In the genomic region with DNA sequence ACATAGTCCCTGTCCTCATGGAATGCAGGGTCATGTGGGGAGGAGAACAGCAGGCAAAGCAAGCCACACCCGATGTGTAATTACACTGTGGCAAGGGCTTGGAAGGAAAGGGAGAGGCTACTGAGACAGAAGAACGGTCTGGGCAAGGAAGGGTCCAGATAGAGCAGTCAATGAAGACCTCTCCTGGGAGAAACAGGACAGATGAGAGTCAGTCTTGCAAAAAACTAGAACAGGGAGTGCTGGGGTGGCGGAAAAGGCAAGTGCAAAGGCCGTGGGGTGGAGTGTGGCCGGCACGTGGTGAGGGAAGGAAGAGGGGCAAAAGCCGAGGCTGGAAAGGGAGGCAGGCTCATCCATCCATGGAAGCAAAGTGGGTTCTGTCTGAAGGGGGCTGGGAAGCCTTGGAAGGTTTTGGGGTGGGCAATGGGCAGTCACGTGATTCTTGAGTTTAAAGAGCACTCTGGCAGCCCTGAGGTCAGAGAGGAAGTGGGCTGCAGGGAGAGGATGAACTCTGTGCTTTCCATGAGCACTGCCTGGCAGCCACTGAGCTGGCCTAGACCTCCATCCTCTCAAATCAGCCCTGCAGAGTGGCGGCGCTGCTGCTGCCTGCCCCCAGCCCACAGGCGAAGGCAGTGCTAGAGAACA, we compare ENCODE assay signal across 1 cellular context.
A peak's percentile ranks its signal among the peaks of the same experiment; 100 is the strongest.
TF ChIP-seq lines count a peak whose summit lies in the region.

No MANE protein-coding gene starts in this region.

TF ChIP-seq in HepG2, 621 proteins besides CTCF, POLR2A, EP300 and RAD21 (continued from another document and continues in another):
- TF ChIP-seq, protein P1, sequence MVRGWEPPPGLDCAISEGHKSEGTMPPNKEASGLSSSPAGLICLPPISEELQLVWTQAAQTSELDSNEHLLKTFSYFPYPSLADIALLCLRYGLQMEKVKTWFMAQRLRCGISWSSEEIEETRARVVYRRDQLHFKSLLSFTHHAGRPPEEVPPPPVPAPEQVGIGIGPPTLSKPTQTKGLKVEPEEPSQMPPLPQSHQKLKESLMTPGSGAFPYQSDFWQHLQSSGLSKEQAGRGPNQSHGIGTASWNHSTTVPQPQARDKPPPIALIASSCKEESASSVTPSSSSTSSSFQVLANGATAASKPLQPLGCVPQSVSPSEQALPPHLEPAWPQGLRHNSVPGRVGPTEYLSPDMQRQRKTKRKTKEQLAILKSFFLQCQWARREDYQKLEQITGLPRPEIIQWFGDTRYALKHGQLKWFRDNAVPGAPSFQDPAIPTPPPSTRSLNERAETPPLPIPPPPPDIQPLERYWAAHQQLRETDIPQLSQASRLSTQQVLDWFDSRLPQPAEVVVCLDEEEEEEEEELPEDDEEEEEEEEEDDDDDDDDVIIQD (CRISPR knock-in tag; IDR thresholded peaks at IDR 0.05; ENCODE audit: low read depth) = peak; percentile 13; the same call in 1 of the 2 replicates
- no peak for TF ChIP-seq RBM22 (optimal IDR thresholded peaks at IDR 0.05; ENCODE audit: low read length)
- no peak for TF ChIP-seq ZNF282 (IDR thresholded peaks at IDR 0.05; ENCODE audit: partially characterized antibody)
- TF ChIP-seq ZNF761 (CRISPR knock-in tag; conservative IDR thresholded peaks at IDR 0.05) = peak; percentile 87; the same call in 1 of the 2 replicates
- TF ChIP-seq POLR2G (IDR thresholded peaks at IDR 0.05; ENCODE audit: low read depth, low read length) = no peak
- peak; percentile 94 for TF ChIP-seq ARHGAP35 (CRISPR knock-in tag; IDR thresholded peaks at IDR 0.05; ENCODE audit: borderline replicate concordance)
- peak; percentile 90 for TF ChIP-seq ZNF446 (CRISPR knock-in tag; IDR thresholded peaks at IDR 0.05)
- no peak for TF ChIP-seq PAF1 (CRISPR knock-in tag; IDR thresholded peaks at IDR 0.05)
- no peak for TF ChIP-seq NONO (IDR thresholded peaks at IDR 0.05)
- peak; percentile 69 for TF ChIP-seq NONO (CRISPR knock-in tag; conservative IDR thresholded peaks at IDR 0.05)
- no peak for TF ChIP-seq RFXANK (CRISPR knock-in tag; IDR thresholded peaks at IDR 0.05)
- no peak for TF ChIP-seq ZNF737 (CRISPR knock-in tag; IDR thresholded peaks at IDR 0.05; ENCODE audit: borderline replicate concordance)
- no peak for TF ChIP-seq ZNF850 (CRISPR knock-in tag; conservative IDR thresholded peaks at IDR 0.05)
- peak; percentile 78 for TF ChIP-seq MYC (CRISPR knock-in tag; IDR thresholded peaks at IDR 0.05; ENCODE audit: borderline replicate concordance)
- TF ChIP-seq, protein P2, sequence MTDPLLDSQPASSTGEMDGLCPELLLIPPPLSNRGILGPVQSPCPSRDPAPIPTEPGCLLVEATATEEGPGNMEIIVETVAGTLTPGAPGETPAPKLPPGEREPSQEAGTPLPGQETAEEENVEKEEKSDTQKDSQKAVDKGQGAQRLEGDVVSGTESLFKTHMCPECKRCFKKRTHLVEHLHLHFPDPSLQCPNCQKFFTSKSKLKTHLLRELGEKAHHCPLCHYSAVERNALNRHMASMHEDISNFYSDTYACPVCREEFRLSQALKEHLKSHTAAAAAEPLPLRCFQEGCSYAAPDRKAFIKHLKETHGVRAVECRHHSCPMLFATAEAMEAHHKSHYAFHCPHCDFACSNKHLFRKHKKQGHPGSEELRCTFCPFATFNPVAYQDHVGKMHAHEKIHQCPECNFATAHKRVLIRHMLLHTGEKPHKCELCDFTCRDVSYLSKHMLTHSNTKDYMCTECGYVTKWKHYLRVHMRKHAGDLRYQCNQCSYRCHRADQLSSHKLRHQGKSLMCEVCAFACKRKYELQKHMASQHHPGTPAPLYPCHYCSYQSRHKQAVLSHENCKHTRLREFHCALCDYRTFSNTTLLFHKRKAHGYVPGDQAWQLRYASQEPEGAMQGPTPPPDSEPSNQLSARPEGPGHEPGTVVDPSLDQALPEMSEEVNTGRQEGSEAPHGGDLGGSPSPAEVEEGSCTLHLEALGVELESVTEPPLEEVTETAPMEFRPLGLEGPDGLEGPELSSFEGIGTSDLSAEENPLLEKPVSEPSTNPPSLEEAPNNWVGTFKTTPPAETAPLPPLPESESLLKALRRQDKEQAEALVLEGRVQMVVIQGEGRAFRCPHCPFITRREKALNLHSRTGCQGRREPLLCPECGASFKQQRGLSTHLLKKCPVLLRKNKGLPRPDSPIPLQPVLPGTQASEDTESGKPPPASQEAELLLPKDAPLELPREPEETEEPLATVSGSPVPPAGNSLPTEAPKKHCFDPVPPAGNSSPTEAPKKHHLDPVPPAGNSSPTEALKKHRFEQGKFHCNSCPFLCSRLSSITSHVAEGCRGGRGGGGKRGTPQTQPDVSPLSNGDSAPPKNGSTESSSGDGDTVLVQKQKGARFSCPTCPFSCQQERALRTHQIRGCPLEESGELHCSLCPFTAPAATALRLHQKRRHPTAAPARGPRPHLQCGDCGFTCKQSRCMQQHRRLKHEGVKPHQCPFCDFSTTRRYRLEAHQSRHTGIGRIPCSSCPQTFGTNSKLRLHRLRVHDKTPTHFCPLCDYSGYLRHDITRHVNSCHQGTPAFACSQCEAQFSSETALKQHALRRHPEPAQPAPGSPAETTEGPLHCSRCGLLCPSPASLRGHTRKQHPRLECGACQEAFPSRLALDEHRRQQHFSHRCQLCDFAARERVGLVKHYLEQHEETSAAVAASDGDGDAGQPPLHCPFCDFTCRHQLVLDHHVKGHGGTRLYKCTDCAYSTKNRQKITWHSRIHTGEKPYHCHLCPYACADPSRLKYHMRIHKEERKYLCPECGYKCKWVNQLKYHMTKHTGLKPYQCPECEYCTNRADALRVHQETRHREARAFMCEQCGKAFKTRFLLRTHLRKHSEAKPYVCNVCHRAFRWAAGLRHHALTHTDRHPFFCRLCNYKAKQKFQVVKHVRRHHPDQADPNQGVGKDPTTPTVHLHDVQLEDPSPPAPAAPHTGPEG (CRISPR knock-in tag; IDR thresholded peaks at IDR 0.05) = no peak
- TF ChIP-seq STAG1 (CRISPR knock-in tag; IDR thresholded peaks at IDR 0.05) = no peak; the same call in 1 of the 2 replicates
- no peak for TF ChIP-seq CREBL2 (CRISPR knock-in tag; IDR thresholded peaks at IDR 0.05; ENCODE audit: borderline replicate concordance)
- TF ChIP-seq, protein P3, sequence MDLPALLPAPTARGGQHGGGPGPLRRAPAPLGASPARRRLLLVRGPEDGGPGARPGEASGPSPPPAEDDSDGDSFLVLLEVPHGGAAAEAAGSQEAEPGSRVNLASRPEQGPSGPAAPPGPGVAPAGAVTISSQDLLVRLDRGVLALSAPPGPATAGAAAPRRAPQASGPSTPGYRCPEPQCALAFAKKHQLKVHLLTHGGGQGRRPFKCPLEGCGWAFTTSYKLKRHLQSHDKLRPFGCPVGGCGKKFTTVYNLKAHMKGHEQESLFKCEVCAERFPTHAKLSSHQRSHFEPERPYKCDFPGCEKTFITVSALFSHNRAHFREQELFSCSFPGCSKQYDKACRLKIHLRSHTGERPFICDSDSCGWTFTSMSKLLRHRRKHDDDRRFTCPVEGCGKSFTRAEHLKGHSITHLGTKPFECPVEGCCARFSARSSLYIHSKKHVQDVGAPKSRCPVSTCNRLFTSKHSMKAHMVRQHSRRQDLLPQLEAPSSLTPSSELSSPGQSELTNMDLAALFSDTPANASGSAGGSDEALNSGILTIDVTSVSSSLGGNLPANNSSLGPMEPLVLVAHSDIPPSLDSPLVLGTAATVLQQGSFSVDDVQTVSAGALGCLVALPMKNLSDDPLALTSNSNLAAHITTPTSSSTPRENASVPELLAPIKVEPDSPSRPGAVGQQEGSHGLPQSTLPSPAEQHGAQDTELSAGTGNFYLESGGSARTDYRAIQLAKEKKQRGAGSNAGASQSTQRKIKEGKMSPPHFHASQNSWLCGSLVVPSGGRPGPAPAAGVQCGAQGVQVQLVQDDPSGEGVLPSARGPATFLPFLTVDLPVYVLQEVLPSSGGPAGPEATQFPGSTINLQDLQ (CRISPR knock-in tag; IDR thresholded peaks at IDR 0.05) = no peak
- TF ChIP-seq ZNF350 (CRISPR knock-in tag; IDR thresholded peaks at IDR 0.05; ENCODE audit: borderline replicate concordance, low read depth) = peak; percentile 22; the same call in 1 of the 2 replicates
- peak; percentile 54; the same call in 1 of the 2 replicates for TF ChIP-seq PHF20 (CRISPR knock-in tag; IDR thresholded peaks at IDR 0.05)
- no peak for TF ChIP-seq SNRNP70 (IDR thresholded peaks at IDR 0.05; ENCODE audit: low read depth, low read length)
- TF ChIP-seq, protein P4, sequence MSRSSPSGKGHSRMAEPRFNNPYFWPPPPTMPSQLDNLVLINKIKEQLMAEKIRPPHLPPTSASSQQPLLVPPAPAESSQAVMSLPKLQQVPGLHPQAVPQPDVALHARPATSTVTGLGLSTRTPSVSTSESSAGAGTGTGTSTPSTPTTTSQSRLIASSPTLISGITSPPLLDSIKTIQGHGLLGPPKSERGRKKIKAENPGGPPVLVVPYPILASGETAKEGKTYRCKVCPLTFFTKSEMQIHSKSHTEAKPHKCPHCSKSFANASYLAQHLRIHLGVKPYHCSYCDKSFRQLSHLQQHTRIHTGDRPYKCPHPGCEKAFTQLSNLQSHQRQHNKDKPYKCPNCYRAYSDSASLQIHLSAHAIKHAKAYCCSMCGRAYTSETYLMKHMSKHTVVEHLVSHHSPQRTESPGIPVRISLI (CRISPR knock-in tag; IDR thresholded peaks at IDR 0.05; ENCODE audit: borderline replicate concordance) = 0 out of 2 replicates have a peak, but pooled peaks have one; percentile 45
- no peak for TF ChIP-seq ZNF367 (CRISPR knock-in tag; IDR thresholded peaks at IDR 0.05; ENCODE audit: borderline replicate concordance)
- TF ChIP-seq ZBTB7B (CRISPR knock-in tag; IDR thresholded peaks at IDR 0.05) = peak; percentile 93; the same call in 1 of the 2 replicates
- peak; percentile 83 for TF ChIP-seq SNAPC2 (CRISPR knock-in tag; IDR thresholded peaks at IDR 0.05)
- TF ChIP-seq, protein P5, sequence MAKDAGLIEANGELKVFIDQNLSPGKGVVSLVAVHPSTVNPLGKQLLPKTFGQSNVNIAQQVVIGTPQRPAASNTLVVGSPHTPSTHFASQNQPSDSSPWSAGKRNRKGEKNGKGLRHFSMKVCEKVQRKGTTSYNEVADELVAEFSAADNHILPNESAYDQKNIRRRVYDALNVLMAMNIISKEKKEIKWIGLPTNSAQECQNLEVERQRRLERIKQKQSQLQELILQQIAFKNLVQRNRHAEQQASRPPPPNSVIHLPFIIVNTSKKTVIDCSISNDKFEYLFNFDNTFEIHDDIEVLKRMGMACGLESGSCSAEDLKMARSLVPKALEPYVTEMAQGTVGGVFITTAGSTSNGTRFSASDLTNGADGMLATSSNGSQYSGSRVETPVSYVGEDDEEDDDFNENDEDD (CRISPR knock-in tag; IDR thresholded peaks at IDR 0.05; ENCODE audit: borderline replicate concordance) = peak; percentile 94
- peak; percentile 27 for TF ChIP-seq TEAD3 (CRISPR knock-in tag; optimal IDR thresholded peaks at IDR 0.05; ENCODE audit: borderline replicate concordance)
- TF ChIP-seq ZNF136 (CRISPR knock-in tag; IDR thresholded peaks at IDR 0.05; ENCODE audit: low read depth) = peak; percentile 93
- TF ChIP-seq NAIF1 (CRISPR knock-in tag; IDR thresholded peaks at IDR 0.05; ENCODE audit: borderline replicate concordance) = peak; percentile 69; the same call in 1 of the 2 replicates
- no peak for TF ChIP-seq ZNF10 (CRISPR knock-in tag; IDR thresholded peaks at IDR 0.05; ENCODE audit: borderline replicate concordance, low read depth)
- TF ChIP-seq, protein P6, sequence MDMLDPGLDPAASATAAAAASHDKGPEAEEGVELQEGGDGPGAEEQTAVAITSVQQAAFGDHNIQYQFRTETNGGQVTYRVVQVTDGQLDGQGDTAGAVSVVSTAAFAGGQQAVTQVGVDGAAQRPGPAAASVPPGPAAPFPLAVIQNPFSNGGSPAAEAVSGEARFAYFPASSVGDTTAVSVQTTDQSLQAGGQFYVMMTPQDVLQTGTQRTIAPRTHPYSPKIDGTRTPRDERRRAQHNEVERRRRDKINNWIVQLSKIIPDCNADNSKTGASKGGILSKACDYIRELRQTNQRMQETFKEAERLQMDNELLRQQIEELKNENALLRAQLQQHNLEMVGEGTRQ (IDR thresholded peaks at IDR 0.05; ENCODE audit: low read depth, low read length) = peak; percentile 66
- TF ChIP-seq, protein P6 (CRISPR knock-in tag; IDR thresholded peaks at IDR 0.05; ENCODE audit: borderline replicate concordance) = peak; percentile 85; the same call in 1 of the 2 replicates
- TF ChIP-seq KDM6A (CRISPR knock-in tag; IDR thresholded peaks at IDR 0.05; ENCODE audit: low read depth) = no peak
- no peak for TF ChIP-seq GABPA (IDR thresholded peaks at IDR 0.05; ENCODE audit: low read depth, low read length)
- peak; percentile 52; the same call in 1 of the 2 replicates for TF ChIP-seq GABPA (CRISPR knock-in tag; IDR thresholded peaks at IDR 0.05; ENCODE audit: low read depth)
- peak; percentile 78 for TF ChIP-seq ZNF543 (CRISPR knock-in tag; IDR thresholded peaks at IDR 0.05)
- TF ChIP-seq RARA (CRISPR knock-in tag; IDR thresholded peaks at IDR 0.05) = peak; percentile 76
- no peak for TF ChIP-seq JDP2 (CRISPR knock-in tag; IDR thresholded peaks at IDR 0.05; ENCODE audit: borderline replicate concordance)
- TF ChIP-seq ZNF460 (CRISPR knock-in tag; IDR thresholded peaks at IDR 0.05; ENCODE audit: borderline replicate concordance) = no peak
- TF ChIP-seq HOXD1 (CRISPR knock-in tag; IDR thresholded peaks at IDR 0.05) = no peak; the same call in 1 of the 2 replicates
- no peak for TF ChIP-seq ZNF841 (CRISPR knock-in tag; IDR thresholded peaks at IDR 0.05; ENCODE audit: borderline replicate concordance)
- TF ChIP-seq ZNF891 (CRISPR knock-in tag; IDR thresholded peaks at IDR 0.05) = peak; percentile 63; the same call in 1 of the 2 replicates
- no peak for TF ChIP-seq SRF (IDR thresholded peaks at IDR 0.05; ENCODE audit: low read depth, low read length)
- TF ChIP-seq STAT6 (CRISPR knock-in tag; IDR thresholded peaks at IDR 0.05; ENCODE audit: borderline replicate concordance) = peak; percentile 88
